12 cellular contexts compared by ENCODE assay signal in genomic region chr14:73272393-73272792, GRCh38.
"Had no signal": no experiment of that assay in that cellular context is flagged by ENCODE, and none has a peak within 500 bp of the region (broad histone marks: within the 10 kb centered on the region; RNA-seq: fewer than 3 reads in every experiment).

No MANE protein-coding gene starts in this region.

- H3K27ac ChIP-seq: colonic mucosa, hepatocyte, parathyroid adenoma, suprapubic skin, upper lobe of left lung had no signal

- H2AFZ ChIP-seq: hepatocyte, parathyroid adenoma had no signal

- H3K9me3 ChIP-seq: colonic mucosa, suprapubic skin, upper lobe of left lung had no signal

- H3K9ac ChIP-seq: parathyroid adenoma had no signal

- H3K9me3 Mint-ChIP-seq: activated B cell treated with CpG ODN at 0.5 μM for 24 hours; activated CD4-positive, alpha-beta T cell treated with anti-CD3 and anti-CD28 coated beads, Interleukin-2, amount 10 ng/mL, durations not matched to agents 24 days and 14 days; T-helper 1 cell treated with Interleukin-12 subunit alpha and Interleukin-12 subunit beta and Interleukin-4 antibody, amounts not matched to agents 30 μg/mL and 1 μg/mL, for 36 hours had no signal

- H3K4me2 ChIP-seq: hepatocyte, smooth muscle cell had no signal

- H3K79me2 ChIP-seq: hepatocyte, parathyroid adenoma had no signal

- DNase-seq: activated B cell treated with CpG ODN at 0.5 μM for 24 hours; activated CD4-positive, alpha-beta T cell treated with anti-CD3 and anti-CD28 coated beads, Interleukin-2, amount 10 ng/mL, durations not matched to agents 24 days and 14 days; activated naive CD4-positive, alpha-beta T cell treated with Interleukin-2 at 50 U/mL for 16 hours; colonic mucosa; effector CD4-positive, alpha-beta T cell; stimulated activated naive CD4-positive, alpha-beta T cell; upper lobe of left lung had no signal

- H3K27me3 Mint-ChIP-seq: activated B cell treated with CpG ODN at 0.5 μM for 24 hours had no signal

- H3K27me3 ChIP-seq: colonic mucosa, hepatocyte, suprapubic skin, upper lobe of left lung had no signal

- H3K4me3 Mint-ChIP-seq: activated B cell treated with CpG ODN at 0.5 μM for 24 hours; activated CD4-positive, alpha-beta T cell treated with anti-CD3 and anti-CD28 coated beads, Interleukin-2, amount 10 ng/mL, durations not matched to agents 24 days and 14 days; T-helper 1 cell treated with Interleukin-12 subunit alpha and Interleukin-12 subunit beta and Interleukin-4 antibody, amounts not matched to agents 30 μg/mL and 1 μg/mL, for 36 hours had no signal

- H3K27ac Mint-ChIP-seq: activated B cell treated with CpG ODN at 0.5 μM for 24 hours; activated CD4-positive, alpha-beta T cell treated with anti-CD3 and anti-CD28 coated beads, Interleukin-2, amount 10 ng/mL, durations not matched to agents 24 days and 14 days; T-helper 1 cell treated with Interleukin-12 subunit alpha and Interleukin-12 subunit beta and Interleukin-4 antibody, amounts not matched to agents 30 μg/mL and 1 μg/mL, for 36 hours had no signal

- H3K4me3 ChIP-seq: colonic mucosa, hepatocyte, smooth muscle cell, suprapubic skin, upper lobe of left lung had no signal

- H3K4me1 ChIP-seq: colonic mucosa had no signal
